Comparison of ENCODE assay signal across 1 cellular context in genomic region chr7:74214816-74215630, GRCh38.
TF ChIP-seq lines count a peak whose summit lies in the region.

No MANE protein-coding gene starts in this region.

TF ChIP-seq in H1, 55 proteins besides CTCF, POLR2A, EP300 and RAD21:
- no peak for TF ChIP-seq JUND (IDR thresholded peaks at IDR 0.05; ENCODE audit: low read length)
- no peak for TF ChIP-seq SRF (IDR thresholded peaks at IDR 0.05; ENCODE audit: low read depth, low read length)
- no peak for TF ChIP-seq MAFK (IDR thresholded peaks at IDR 0.05; ENCODE audit: low read depth, low read length)
- no peak for TF ChIP-seq POLR2AphosphoS5 (IDR thresholded peaks at IDR 0.05; ENCODE audit: low read depth, low read length)
